In the genomic region with DNA sequence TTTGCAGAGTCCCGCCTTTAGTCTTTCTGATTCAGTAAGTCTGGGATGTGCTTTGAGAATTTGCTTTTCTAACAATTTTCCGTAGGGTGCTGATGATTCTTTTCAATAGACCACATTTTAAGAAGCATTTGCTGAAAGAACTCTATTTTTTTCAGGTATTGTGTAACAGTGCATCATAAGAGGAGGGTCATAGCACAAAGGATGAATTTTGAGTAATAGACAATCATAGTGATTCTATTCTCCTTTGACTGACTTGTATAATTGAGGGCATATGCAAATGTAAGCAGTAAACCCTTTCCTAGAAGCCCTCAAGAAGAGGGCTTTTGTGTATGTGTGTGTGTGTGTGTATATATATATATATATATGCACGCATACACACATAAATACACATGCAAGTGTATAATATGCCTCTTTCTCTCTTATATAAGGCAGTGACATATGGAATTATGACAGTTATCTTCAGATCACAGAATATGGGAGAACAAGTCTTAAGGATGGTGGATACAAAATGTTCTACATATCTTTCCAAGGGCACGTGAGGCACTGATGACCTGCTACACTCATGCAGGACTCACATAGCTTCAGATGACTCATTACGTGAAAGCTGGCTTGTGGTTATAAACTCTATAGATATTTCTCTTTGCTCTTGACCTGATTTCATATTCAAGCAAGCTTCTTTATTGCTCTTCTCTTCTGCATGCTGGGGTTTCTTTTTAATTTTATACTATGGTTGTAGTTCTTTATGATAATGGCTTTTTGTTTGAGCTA, we compare ENCODE assay signal across 8 cellular contexts. TPM values are rescaled to one million over a fixed set of nuclear protein-coding genes. Genes with fewer than 3 reads are reported as not detected.
DNase-seq lines count a peak whose midpoint lies in the region; ATAC-seq and TF ChIP-seq lines count a peak whose summit lies in the region.

No MANE protein-coding gene starts in this region.

- no peak overlapping the region for H3K23ac ChIP-seq in mesendoderm (ENCODE audit: low read length)

- H3K36me3 Mint-ChIP-seq in glutamatergic neuron (ENCODE audit: unreplicated experiment), result no peaks in the 10 kb centered on the region

- DNase-seq in H4 (ENCODE audit: low spot score) (peak; percentile 84), epithelial cell of prostate (ENCODE audit: low read depth, low spot score) (peak; percentile 64), NCI-H510A treated with DMSO at 0.1 percent for 48 hours (lab: John Stamatoyannopoulos, UW) (no peak), NCI-H748 treated with DMSO at 0.1 percent for 48 hours (lab: John Stamatoyannopoulos, UW) (no peak), mesendoderm (no peak), glutamatergic neuron (no peak)

- H3K4me3 Mint-ChIP-seq in glutamatergic neuron (ENCODE audit: unreplicated experiment), result no peak overlapping the region

- no peaks in the 10 kb centered on the region for H3K36me3 ChIP-seq in Loucy (ENCODE audit: insufficient read depth, low read length)
- H3K36me3 ChIP-seq in mesendoderm (ENCODE audit: control insufficient read depth, insufficient read depth, low read length), result no peaks in the 10 kb centered on the region

- H4K8ac ChIP-seq in mesendoderm (ENCODE audit: low read depth, low read length), result no peak overlapping the region

- H3F3A ChIP-seq in Loucy (ENCODE audit: low read depth), result peaks cover 3% of the 10 kb centered on the region; the same call in 1 of the 2 replicates

- peak overlapping the region; percentile 59 for H3K4me3 ChIP-seq in Loucy (ENCODE audit: low read length, poor library complexity, severe bottlenecking)
- H3K4me3 ChIP-seq in mesendoderm (ENCODE audit: low read length), result no peak overlapping the region

- H4K5ac ChIP-seq in mesendoderm (ENCODE audit: low read length), result no peak overlapping the region

- H3K27me3 ChIP-seq in Loucy (ENCODE audit: insufficient read depth, low read length, poor library complexity, severe bottlenecking) (no peaks in the 10 kb centered on the region), mesendoderm (ENCODE audit: insufficient read depth, low read length, poor library complexity) (no peaks in the 10 kb centered on the region)

- no peak overlapping the region for H3K56ac ChIP-seq in mesendoderm (ENCODE audit: low read length)

- no peak for TF ChIP-seq CTCF in Loucy (conservative IDR thresholded peaks at IDR 0.05; ENCODE audit: low read length)
- no peak for TF ChIP-seq CTCF in glutamatergic neuron (IDR thresholded peaks at IDR 0.05; ENCODE audit: partially characterized antibody, unreplicated experiment)

- no peak overlapping the region for H2BK15ac ChIP-seq in mesendoderm (replicated peaks; ENCODE audit: low read depth)

- H3K4me1 ChIP-seq in Loucy (ENCODE audit: insufficient read depth, low read length, poor library complexity, severe bottlenecking), result peaks cover 14% of the 10 kb centered on the region
- H3K4me1 ChIP-seq in mesendoderm (ENCODE audit: control insufficient read depth, low read depth, low read length), result peaks cover 3% of the 10 kb centered on the region

- peak; percentile 93 for ATAC-seq in GM18508 (IDR thresholded peaks at IDR 0.05; ENCODE audit: insufficient read depth, unreplicated experiment)

- H2BK5ac ChIP-seq in mesendoderm (ENCODE audit: low read length), result no peak overlapping the region

- no peak overlapping the region for H3K4ac ChIP-seq in mesendoderm (ENCODE audit: low read depth, low read length)

- H3K9ac ChIP-seq in Loucy (ENCODE audit: low read depth, low read length, poor library complexity, severe bottlenecking) (no peak overlapping the region), mesendoderm (ENCODE audit: low read length) (no peak overlapping the region)

- no peaks in the 10 kb centered on the region for H3K9me3 Mint-ChIP-seq in glutamatergic neuron (ENCODE audit: unreplicated experiment)

- H3K4me2 ChIP-seq in Loucy (ENCODE audit: low read depth, low read length, poor library complexity, severe bottlenecking) (peak overlapping the region; percentile 72), mesendoderm (ENCODE audit: low read length) (no peak overlapping the region)

- H3K27ac ChIP-seq in epithelial cell of prostate, result peak overlapping the region; percentile 11
- H3K27ac ChIP-seq in mesendoderm (ENCODE audit: low read depth, low read length), result no peak overlapping the region

- no peaks in the 10 kb centered on the region for H3K9me2 ChIP-seq in Loucy (replicated peaks; ENCODE audit: low read depth, low read length)

- no CpG with 5 or more reads among the region's 5 CpGs for WGBS in mesendoderm (ENCODE audit: extremely low coverage, insufficient coverage, low lambda C conversion rate)

- H3K27me3 Mint-ChIP-seq in glutamatergic neuron (ENCODE audit: unreplicated experiment), result no peaks in the 10 kb centered on the region

- H3K27ac Mint-ChIP-seq in glutamatergic neuron (ENCODE audit: unreplicated experiment), result no peak overlapping the region

- H2AFZ ChIP-seq in Loucy (ENCODE audit: low read length), result peak overlapping the region; percentile 91

- H3K9me3 ChIP-seq in Loucy (ENCODE audit: insufficient read depth, low read depth, low read length), result no peaks in the 10 kb centered on the region

- H4K20me1 ChIP-seq in Loucy (ENCODE audit: insufficient read depth, low read length, poor library complexity, severe bottlenecking), result no peaks in the 10 kb centered on the region

- H3K18ac ChIP-seq in mesendoderm (ENCODE audit: low read length), result no peak overlapping the region

- no peak overlapping the region for H2AK5ac ChIP-seq in mesendoderm (ENCODE audit: low read length)

- no peaks in the 10 kb centered on the region for H3K79me2 ChIP-seq in Loucy (ENCODE audit: insufficient read depth, low read length)
- H3K79me2 ChIP-seq in mesendoderm (ENCODE audit: control insufficient read depth, insufficient read depth, low read length), result no peaks in the 10 kb centered on the region

- no peak overlapping the region for H2BK120ac ChIP-seq in mesendoderm (ENCODE audit: low read depth, low read length)

- no peaks in the 10 kb centered on the region for H3K4me1 Mint-ChIP-seq in glutamatergic neuron (ENCODE audit: low read depth, unreplicated experiment)

- no peaks in the 10 kb centered on the region for H3K79me1 ChIP-seq in mesendoderm (ENCODE audit: low read length)

RNA-seq across cellular contexts. Expression of gene PLSCR1, which starts 6.5 kb away (rescaled TPM):
- 259 and 270 TPM in 2 replicates for total RNA-seq in H4 (2014; rRNA removed; shearing (Covaris generic))
- 55.1 TPM for polyA plus RNA-seq in mesendoderm (2013, experiment 1 of 2)
- polyA plus RNA-seq in mesendoderm (2013, experiment 2 of 2), result 57.2 TPM
- total RNA-seq in glutamatergic neuron (ENCODE audit: unreplicated experiment), result 4.1 TPM

RNA-seq across cellular contexts. Expression of gene PLSCR5, which starts 54.2 kb away (rescaled TPM):
- not detected in 2 replicates for total RNA-seq in H4 (2014; rRNA removed; shearing (Covaris generic))
- polyA plus RNA-seq in mesendoderm (2013, experiment 1 of 2), result not detected
- polyA plus RNA-seq in mesendoderm (2013, experiment 2 of 2), result not detected
- total RNA-seq in glutamatergic neuron (ENCODE audit: unreplicated experiment), result not detected

Comparison
In these comparisons a context has a peak if more than half of its experiments do, and no peak if none do; other contexts are left out.
1. DNase-seq: peak in H4 (single experiment) and epithelial cell of prostate (single experiment); none in NCI-H510A treated with DMSO at 0.1 percent for 48 hours (single experiment), NCI-H748 treated with DMSO at 0.1 percent for 48 hours (single experiment), mesendoderm (single experiment) and glutamatergic neuron (single experiment).
2. RNA of gene PLSCR1, which starts 6.5 kb away (total RNA-seq): 259 to 270 TPM in H4; 4.1 TPM in glutamatergic neuron (single experiment); every median in the first group is over 10 times any median in the second.